Comparison of ENCODE assay signal across 24 cellular contexts in the genomic region with DNA sequence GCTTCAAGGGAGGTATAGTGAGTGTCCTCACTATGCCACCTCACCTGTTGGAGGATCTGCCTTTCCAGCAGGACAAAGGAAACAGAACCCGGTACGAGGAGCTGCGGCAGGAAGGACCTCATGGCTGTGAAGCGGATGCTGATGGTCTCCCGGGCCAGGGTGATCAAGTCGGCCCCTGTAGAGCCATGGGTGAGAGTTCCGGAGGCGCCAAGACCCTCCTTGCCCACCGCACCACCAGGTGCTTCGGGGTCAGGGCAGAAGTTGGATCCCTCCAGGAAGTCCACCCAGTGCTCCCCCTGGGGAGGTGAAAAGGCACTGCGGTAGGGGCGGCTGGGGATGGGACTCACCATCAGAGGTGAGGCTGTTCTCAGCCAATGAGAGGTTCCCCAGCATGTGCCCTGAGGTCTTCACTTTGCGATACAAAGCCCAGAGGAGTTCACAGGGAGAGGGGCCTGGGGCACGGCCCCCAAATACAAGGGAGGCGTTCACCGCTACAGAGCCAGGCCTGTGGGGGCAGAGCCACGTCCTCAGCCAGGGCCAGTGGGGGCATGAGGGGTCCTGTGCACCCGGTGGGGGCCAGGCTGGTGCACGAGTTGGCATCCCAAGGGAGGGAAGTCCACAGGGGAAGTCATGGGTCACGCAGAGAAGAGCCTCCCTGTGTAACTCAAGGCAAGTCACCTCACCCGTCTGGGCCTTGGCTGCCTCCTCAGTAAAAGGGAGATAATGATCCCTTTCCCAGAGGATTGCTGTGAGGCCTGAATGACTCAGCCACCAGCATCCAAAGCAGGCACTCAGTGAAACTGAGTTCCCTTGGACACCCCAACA. TPM values are rescaled to one million over a fixed set of nuclear protein-coding genes. Genes with fewer than 3 reads are reported as not detected.
DNase-seq lines count a peak whose midpoint lies in the region; ATAC-seq lines count a peak whose summit lies in the region.
"Had no signal": no experiment of that assay in that cellular context is flagged by ENCODE, and none has a peak within 500 bp of the region (broad histone marks: within the 10 kb centered on the region; RNA-seq: fewer than 3 reads in every experiment).

No MANE protein-coding gene starts in this region.

- H4K5ac ChIP-seq in mesendoderm (ENCODE audit: low read length), result no peak overlapping the region

- H3K56ac ChIP-seq in mesendoderm (ENCODE audit: low read length), result no peak overlapping the region

- no peak overlapping the region for H3K4me3 ChIP-seq in mesendoderm (ENCODE audit: low read length)
- H3K4me3 ChIP-seq: SK-N-MC, upper lobe of left lung had no signal

- H2BK120ac ChIP-seq in mesendoderm (ENCODE audit: low read depth, low read length), result no peak overlapping the region

- DNase-seq in stimulated activated CD4-positive, alpha-beta T cell treated with anti-CD3 and anti-CD28 coated beads, Interleukin-15, amount 100 ng/mL, for 24 hours, result peak; percentile 0
- DNase-seq in stimulated activated CD4-positive, alpha-beta T cell treated with anti-CD3 and anti-CD28 coated beads, Interleukin-2, amount 100 ng/mL, for 48 hours, result no peak
- DNase-seq in M059J (ENCODE audit: low read depth) (peak; percentile 34), iPS-NIHi11 (ENCODE audit: low spot score) (peak; percentile 20), Kasumi-1 (lab: John Stamatoyannopoulos, UW) (no peak), mesendoderm (no peak)
- DNase-seq: activated CD4-positive, alpha-beta memory T cell treated with anti-CD3 and anti-CD28 coated beads for 36 hours; cortex of kidney; head of caudate nucleus; Karpas-422; NCI-H1694 treated with DMSO at 0.1 percent for 48 hours; small intestine; upper lobe of left lung had no signal

- H3K4ac ChIP-seq in mesendoderm (ENCODE audit: low read depth, low read length), result no peak overlapping the region

- no peaks in the 10 kb centered on the region for H3K36me3 ChIP-seq in mesendoderm (ENCODE audit: control insufficient read depth, insufficient read depth, low read length)
- H3K36me3 ChIP-seq: upper lobe of left lung had no signal

- no peaks in the 10 kb centered on the region for H3K4me1 ChIP-seq in mesendoderm (ENCODE audit: control insufficient read depth, low read depth, low read length)

- no peaks in the 10 kb centered on the region for H3K79me2 ChIP-seq in mesendoderm (ENCODE audit: control insufficient read depth, insufficient read depth, low read length)

- no peak overlapping the region for H3K27ac ChIP-seq in mesendoderm (ENCODE audit: low read depth, low read length)
- H3K27ac ChIP-seq: epithelial cell of prostate, SK-N-MC, upper lobe of left lung had no signal

- H3K79me1 ChIP-seq in mesendoderm (ENCODE audit: low read length), result no peaks in the 10 kb centered on the region

- H3K4me2 ChIP-seq in mesendoderm (ENCODE audit: low read length), result no peak overlapping the region

- no peak overlapping the region for H2BK5ac ChIP-seq in mesendoderm (ENCODE audit: low read length)

- H3K9ac ChIP-seq in mesendoderm (ENCODE audit: low read length), result no peak overlapping the region

- H3K23ac ChIP-seq in mesendoderm (ENCODE audit: low read length), result no peak overlapping the region

- WGBS in mesendoderm (ENCODE audit: extremely low coverage, insufficient coverage, low lambda C conversion rate), result no CpG with 5 or more reads among the region's 21 CpGs

- H2BK15ac ChIP-seq in mesendoderm (replicated peaks; ENCODE audit: low read depth), result no peak overlapping the region

- H2AK5ac ChIP-seq in mesendoderm (ENCODE audit: low read length), result no peak overlapping the region

- no peak for ATAC-seq in GM18858 (IDR thresholded peaks at IDR 0.05; ENCODE audit: unreplicated experiment)
- ATAC-seq in GM19455 (IDR thresholded peaks at IDR 0.05; ENCODE audit: unreplicated experiment), result no peak
- ATAC-seq: stimulated activated memory B cell treated with anti-CD40 and anti-IgM and Interleukin-4, amounts not matched to agents 10 μg/mL and 1 μg/mL and 100 μg/mL, for 72 hours had no signal

- H3K18ac ChIP-seq in mesendoderm (ENCODE audit: low read length), result no peak overlapping the region

- no peaks in the 10 kb centered on the region for H3K27me3 ChIP-seq in mesendoderm (ENCODE audit: insufficient read depth, low read length, poor library complexity)
- H3K27me3 ChIP-seq: upper lobe of left lung had no signal

- H4K8ac ChIP-seq in mesendoderm (ENCODE audit: low read depth, low read length), result no peak overlapping the region

RNA-seq across cellular contexts. Expression of gene C15orf39, which starts 27.7 kb away (rescaled TPM):
- 8.5 and 11.5 TPM in 2 replicates for total RNA-seq in M059J (2014; rRNA removed; shearing (Covaris generic))
- 8.7 TPM for polyA plus RNA-seq in mesendoderm (2013, experiment 1 of 2)
- polyA plus RNA-seq in mesendoderm (2013, experiment 2 of 2), result 9.6 TPM

RNA-seq across cellular contexts. Expression of gene GOLGA6C, which starts 28.7 kb away (rescaled TPM):
- not detected in 2 replicates for total RNA-seq in M059J (2014; rRNA removed; shearing (Covaris generic))
- 0.04 TPM for polyA plus RNA-seq in mesendoderm (2013, experiment 1 of 2)
- 0.06 TPM for polyA plus RNA-seq in mesendoderm (2013, experiment 2 of 2)
- total RNA-seq: activated CD4-positive, alpha-beta memory T cell treated with anti-CD3 and anti-CD28 coated beads for 36 hours; kidney epithelial cell; NCI-H460; osteocyte; upper lobe of left lung had no signal
- polyA plus RNA-seq: AG04450, small intestine had no signal

RNA-seq across cellular contexts. Expression of gene GOLGA6D, which starts 53.2 kb away (rescaled TPM):
- total RNA-seq in M059J (2014; rRNA removed; shearing (Covaris generic)), result not detected in 2 replicates
- 0.18 TPM for polyA plus RNA-seq in mesendoderm (2013, experiment 1 of 2)
- polyA plus RNA-seq in mesendoderm (2013, experiment 2 of 2), result 0.17 TPM
- total RNA-seq: kidney epithelial cell, mononuclear cell, NCI-H460, OCI-LY7, osteocyte had no signal
- polyA plus RNA-seq: AG04450, small intestine had no signal

Comparison
In these comparisons a context has a peak if more than half of its experiments do, and no peak if none do; other contexts are left out.
1. DNase-seq: peak in stimulated activated CD4-positive, alpha-beta T cell treated with anti-CD3 and anti-CD28 coated beads, Interleukin-15, amount 100 ng/mL, for 24 hours (single experiment), M059J (single experiment) and iPS-NIHi11 (single experiment); none in stimulated activated CD4-positive, alpha-beta T cell treated with anti-CD3 and anti-CD28 coated beads, Interleukin-2, amount 100 ng/mL, for 48 hours (0 of 2), Kasumi-1 (0 of 2) and mesendoderm (single experiment).